Comparison of ENCODE assay signal across 8 cellular contexts in genomic region chr18:5295981-5296705, GRCh38. TPM values are rescaled to one million over a fixed set of nuclear protein-coding genes. Genes with fewer than 3 reads are reported as not detected.
DNase-seq lines count a peak whose midpoint lies in the region; ATAC-seq and TF ChIP-seq lines count a peak whose summit lies in the region.

No MANE protein-coding gene starts in this region.

- H3K4me1 ChIP-seq in fibroblast of lung (ENCODE audit: control insufficient read depth, extremely low read depth, insufficient read depth, low read length): peaks cover 3% of the 10 kb centered on the region
- peaks cover 24 to 37% of the 10 kb centered on the region in 2 donors for H3K4me1 ChIP-seq in naive thymus-derived CD4-positive, alpha-beta T cell (ENCODE audit: control insufficient read depth in 2 of 2, insufficient read depth in 2 of 2, low read length in 2 of 2)

- H4K20me1 ChIP-seq in fibroblast of lung (ENCODE audit: control insufficient read depth, extremely low read depth, insufficient read depth, low read length): no peaks in the 10 kb centered on the region

- CTCF ChIA-PET in naive thymus-derived CD4-positive, alpha-beta T cell (lab: Charles Lee): interaction anchor here (0.9 to 4.2 kb wide), 5 partner anchors 10 to 194 kb away, joined by 3 to 23 read pairs (median 3); no protein-coding TSS in a partner anchor

- no peak for TF ChIP-seq CTCF in fibroblast of lung (conservative IDR thresholded peaks at IDR 0.05 in 1 of 2, IDR thresholded peaks at IDR 0.05 in 1 of 2; ENCODE audit: low read depth in 1 of 2, low read length in 2 of 2)

- H3K36me3 Mint-ChIP-seq in activated T-helper 1 cell treated with anti-CD3 and anti-CD28 coated beads, Interleukin-12 subunit alpha, Interleukin-12 subunit beta, Interleukin-2, Interleukin-4 antibody, amounts not matched to agents 30 ng/mL and 10 ng/mL and 1 ng/mL, durations not matched to agents 14 hours and 24 hours and 36 hours (ENCODE audit: low read depth): peaks cover 14% of the 10 kb centered on the region
- H3K36me3 Mint-ChIP-seq in naive thymus-derived CD4-positive, alpha-beta T cell: peaks cover 8 to 15% (median 9%) of the 10 kb centered on the region in 5 donors
- peaks cover 9% of the 10 kb centered on the region for H3K36me3 Mint-ChIP-seq in stimulated activated memory B cell treated with anti-CD40 and anti-IgM and Interleukin-4, amounts not matched to agents 10 μg/mL and 1 μg/mL and 100 μg/mL, for 72 hours

- peak; percentile 61 for ATAC-seq in GM21737 (IDR thresholded peaks at IDR 0.05; ENCODE audit: unreplicated experiment)
- ATAC-seq in naive thymus-derived CD4-positive, alpha-beta T cell: peak; percentile 80
- peak; percentile 84 for ATAC-seq in stimulated activated memory B cell treated with anti-CD40 and anti-IgM and Interleukin-4, amounts not matched to agents 10 μg/mL and 1 μg/mL and 100 μg/mL, for 72 hours

- peaks cover 34% of the 10 kb centered on the region for H3K4me1 Mint-ChIP-seq in activated T-helper 1 cell treated with anti-CD3 and anti-CD28 coated beads, Interleukin-12 subunit alpha, Interleukin-12 subunit beta, Interleukin-2, Interleukin-4 antibody, amounts not matched to agents 30 ng/mL and 10 ng/mL and 1 ng/mL, durations not matched to agents 14 hours and 24 hours and 36 hours (ENCODE audit: low read depth)
- peaks cover 4 to 48% (median 42%) of the 10 kb centered on the region in 7 donors for H3K4me1 Mint-ChIP-seq in naive thymus-derived CD4-positive, alpha-beta T cell
- peaks cover 15% of the 10 kb centered on the region for H3K4me1 Mint-ChIP-seq in stimulated activated memory B cell treated with anti-CD40 and anti-IgM and Interleukin-4, amounts not matched to agents 10 μg/mL and 1 μg/mL and 100 μg/mL, for 72 hours

- peaks cover 2% of the 10 kb centered on the region for H3K27me3 ChIP-seq in fibroblast of lung (ENCODE audit: control insufficient read depth, insufficient read depth, low read length)
- H3K27me3 ChIP-seq in naive thymus-derived CD4-positive, alpha-beta T cell (ENCODE audit: control insufficient read depth in 2 of 2, insufficient read depth in 2 of 2, low read length in 2 of 2): no peaks in the 10 kb centered on the region

- POLR2A ChIA-PET in naive thymus-derived CD4-positive, alpha-beta T cell (lab: Charles Lee): interaction anchor here (0.9 to 7.3 kb wide), 21 partner anchors 10 to 1848 kb away, joined by 3 to 267 read pairs (median 10); no protein-coding TSS in a partner anchor

- H3K27ac Mint-ChIP-seq in activated T-helper 1 cell treated with anti-CD3 and anti-CD28 coated beads, Interleukin-12 subunit alpha, Interleukin-12 subunit beta, Interleukin-2, Interleukin-4 antibody, amounts not matched to agents 30 ng/mL and 10 ng/mL and 1 ng/mL, durations not matched to agents 14 hours and 24 hours and 36 hours: peak overlapping the region; percentile 98
- H3K27ac Mint-ChIP-seq in naive thymus-derived CD4-positive, alpha-beta T cell: peak overlapping the region; percentile 86 to 99 (median 97)
- H3K27ac Mint-ChIP-seq in stimulated activated memory B cell treated with anti-CD40 and anti-IgM and Interleukin-4, amounts not matched to agents 10 μg/mL and 1 μg/mL and 100 μg/mL, for 72 hours: peak overlapping the region; percentile 96

- peak overlapping the region; percentile 65 for H2AFZ ChIP-seq in fibroblast of lung (ENCODE audit: low read length)

- peak; percentile 89 for DNase-seq in DMS79 (lab: John Stamatoyannopoulos, UW)
- peak; percentile 85 for DNase-seq in KG1 (lab: John Stamatoyannopoulos, UW)
- peak; percentile 91 for DNase-seq in activated T-helper 1 cell treated with anti-CD3 and anti-CD28 coated beads, Interleukin-12 subunit alpha, Interleukin-12 subunit beta, Interleukin-2, Interleukin-4 antibody, amounts not matched to agents 30 ng/mL and 10 ng/mL and 1 ng/mL, durations not matched to agents 14 hours and 24 hours and 36 hours (ENCODE audit: low spot score)
- DNase-seq in fibroblast of lung (ENCODE audit: low read depth in 2 of 2): peak; percentile 96 to 97
- peak; percentile 90 to 96 (median 95) for DNase-seq in naive thymus-derived CD4-positive, alpha-beta T cell

- peaks cover 16% of the 10 kb centered on the region for H3K27me3 Mint-ChIP-seq in activated T-helper 1 cell treated with anti-CD3 and anti-CD28 coated beads, Interleukin-12 subunit alpha, Interleukin-12 subunit beta, Interleukin-2, Interleukin-4 antibody, amounts not matched to agents 30 ng/mL and 10 ng/mL and 1 ng/mL, durations not matched to agents 14 hours and 24 hours and 36 hours (ENCODE audit: insufficient read depth)
- peaks cover 0 to 18% (median 1%) of the 10 kb centered on the region in 5 donors for H3K27me3 Mint-ChIP-seq in naive thymus-derived CD4-positive, alpha-beta T cell
- H3K27me3 Mint-ChIP-seq in stimulated activated memory B cell treated with anti-CD40 and anti-IgM and Interleukin-4, amounts not matched to agents 10 μg/mL and 1 μg/mL and 100 μg/mL, for 72 hours: peaks cover under 1% of the 10 kb centered on the region

- H3K79me2 ChIP-seq in fibroblast of lung (ENCODE audit: control insufficient read depth, insufficient read depth, low read length): peaks cover 8% of the 10 kb centered on the region

- H3K4me2 ChIP-seq in fibroblast of lung (ENCODE audit: extremely low read depth, insufficient read depth, low read length): peak overlapping the region; percentile 61

- H3K27ac ChIP-seq in fibroblast of lung (ENCODE audit: insufficient read depth, low read length): peak overlapping the region; percentile 81
- H3K27ac ChIP-seq in naive thymus-derived CD4-positive, alpha-beta T cell (ENCODE audit: low read depth, low read length): peak overlapping the region; percentile 87

- no peaks in the 10 kb centered on the region for H3K9me3 ChIP-seq in fibroblast of lung (ENCODE audit: control insufficient read depth, insufficient read depth, low read depth, low read length)
- no peaks in the 10 kb centered on the region for H3K9me3 ChIP-seq in naive thymus-derived CD4-positive, alpha-beta T cell (ENCODE audit: control insufficient read depth in 2 of 3, low read length in 3 of 3)

- intact Hi-C loops in activated T-helper 1 cell treated with anti-CD3 and anti-CD28 coated beads, Interleukin-12 subunit alpha, Interleukin-12 subunit beta, Interleukin-2, Interleukin-4 antibody, amounts not matched to agents 30 ng/mL and 10 ng/mL and 1 ng/mL, durations not matched to agents 14 hours and 24 hours and 36 hours (cut with micrococcal nuclease): loop anchor here (1.0 to 5.0 kb wide), 2 partner anchors 708 to 1849 kb away; no protein-coding TSS in a partner anchor
- intact Hi-C loops in naive thymus-derived CD4-positive, alpha-beta T cell (cut with micrococcal nuclease): loop anchor here (1.0 to 10.0 kb wide), 13 partner anchors 14 to 1847 kb away; partner anchors contain the start of gene EPB41L3 (in 1 of the 2)

- peak overlapping the region; percentile 57 to 75 (median 64) for H3K4me3 ChIP-seq in fibroblast of lung (replicated peaks in 1 of 4; ENCODE audit: control extremely low read depth in 1 of 4, insufficient read depth in 1 of 4, low read depth in 3 of 4, low read length in 4 of 4)
- peak overlapping the region; percentile 76 for H3K4me3 ChIP-seq in naive thymus-derived CD4-positive, alpha-beta T cell (ENCODE audit: low read length)

- H3K36me3 ChIP-seq in fibroblast of lung (ENCODE audit: control insufficient read depth, insufficient read depth, low read length): peaks cover 3% of the 10 kb centered on the region
- peaks cover 0 to 8% (median 7%) of the 10 kb centered on the region in 3 experiments for H3K36me3 ChIP-seq in naive thymus-derived CD4-positive, alpha-beta T cell (ENCODE audit: control insufficient read depth in 2 of 3, insufficient read depth in 3 of 3, low read length in 3 of 3)

- H3K9me3 Mint-ChIP-seq in activated T-helper 1 cell treated with anti-CD3 and anti-CD28 coated beads, Interleukin-12 subunit alpha, Interleukin-12 subunit beta, Interleukin-2, Interleukin-4 antibody, amounts not matched to agents 30 ng/mL and 10 ng/mL and 1 ng/mL, durations not matched to agents 14 hours and 24 hours and 36 hours: no peaks in the 10 kb centered on the region
- no peaks in the 10 kb centered on the region for H3K9me3 Mint-ChIP-seq in naive thymus-derived CD4-positive, alpha-beta T cell
- H3K9me3 Mint-ChIP-seq in stimulated activated memory B cell treated with anti-CD40 and anti-IgM and Interleukin-4, amounts not matched to agents 10 μg/mL and 1 μg/mL and 100 μg/mL, for 72 hours: no peaks in the 10 kb centered on the region

- peak overlapping the region; percentile 81 for H3K9ac ChIP-seq in fibroblast of lung (ENCODE audit: insufficient read depth, low read length)

- H3K4me3 Mint-ChIP-seq in activated T-helper 1 cell treated with anti-CD3 and anti-CD28 coated beads, Interleukin-12 subunit alpha, Interleukin-12 subunit beta, Interleukin-2, Interleukin-4 antibody, amounts not matched to agents 30 ng/mL and 10 ng/mL and 1 ng/mL, durations not matched to agents 14 hours and 24 hours and 36 hours: peak overlapping the region; percentile 94
- H3K4me3 Mint-ChIP-seq in naive thymus-derived CD4-positive, alpha-beta T cell: peak overlapping the region; percentile 87 to 98 (median 94)
- H3K4me3 Mint-ChIP-seq in stimulated activated memory B cell treated with anti-CD40 and anti-IgM and Interleukin-4, amounts not matched to agents 10 μg/mL and 1 μg/mL and 100 μg/mL, for 72 hours: peak overlapping the region; percentile 96

TF ChIP-seq in PFSK-1, 5 proteins besides CTCF, POLR2A, EP300 and RAD21 (continues in another document):
- no peak for TF ChIP-seq POLR2AphosphoS5 (IDR thresholded peaks at IDR 0.05; ENCODE audit: low read depth, low read length)
- TF ChIP-seq TAF1 (IDR thresholded peaks at IDR 0.05; ENCODE audit: borderline replicate concordance, insufficient read depth, low read length): 0 out of 2 replicates have a peak, but pooled peaks have one; percentile 5

RNA-seq across cellular contexts. Expression of gene ZBTB14, which starts 0.6 kb away (rescaled TPM):
- polyA plus RNA-seq in PFSK-1 (2012; ENCODE audit: insufficient read length, low read depth): 3.9 TPM
- 17.1 and 19.5 TPM in 2 replicates for total RNA-seq in activated T-helper 1 cell treated with anti-CD3 and anti-CD28 coated beads, Interleukin-12 subunit alpha, Interleukin-12 subunit beta, Interleukin-2, Interleukin-4 antibody, amounts not matched to agents 30 ng/mL and 10 ng/mL and 1 ng/mL, durations not matched to agents 14 hours and 24 hours and 36 hours
- total RNA-seq in fibroblast of lung: 9.2 and 9.7 TPM in 2 replicates
- 11.2 and 15.1 TPM in 2 replicates for polyA plus RNA-seq in fibroblast of lung
- polyA plus RNA-seq in fibroblast of lung (2012): 5.4 and 5.6 TPM in 2 replicates
- polyA minus RNA-seq in fibroblast of lung (ENCODE audit: low replicate concordance): 3.6 and 7.1 TPM in 2 replicates
- 10 to 100 TPM; 22.9 to 49.5 (median 28.6) TPM for total RNA-seq in naive thymus-derived CD4-positive, alpha-beta T cell
- polyA plus RNA-seq in naive thymus-derived CD4-positive, alpha-beta T cell: 10 to 100 TPM; 16.0 to 19.8 TPM

Comparison
In these comparisons a context has a peak if more than half of its experiments do, and no peak if none do; other contexts are left out.
1. Peak in every context shown above with its lines: DNase-seq, ATAC-seq, H3K4me3 ChIP-seq and H3K27ac ChIP-seq.